Comparison of ENCODE assay signal across 12 cellular contexts in the genomic region with DNA sequence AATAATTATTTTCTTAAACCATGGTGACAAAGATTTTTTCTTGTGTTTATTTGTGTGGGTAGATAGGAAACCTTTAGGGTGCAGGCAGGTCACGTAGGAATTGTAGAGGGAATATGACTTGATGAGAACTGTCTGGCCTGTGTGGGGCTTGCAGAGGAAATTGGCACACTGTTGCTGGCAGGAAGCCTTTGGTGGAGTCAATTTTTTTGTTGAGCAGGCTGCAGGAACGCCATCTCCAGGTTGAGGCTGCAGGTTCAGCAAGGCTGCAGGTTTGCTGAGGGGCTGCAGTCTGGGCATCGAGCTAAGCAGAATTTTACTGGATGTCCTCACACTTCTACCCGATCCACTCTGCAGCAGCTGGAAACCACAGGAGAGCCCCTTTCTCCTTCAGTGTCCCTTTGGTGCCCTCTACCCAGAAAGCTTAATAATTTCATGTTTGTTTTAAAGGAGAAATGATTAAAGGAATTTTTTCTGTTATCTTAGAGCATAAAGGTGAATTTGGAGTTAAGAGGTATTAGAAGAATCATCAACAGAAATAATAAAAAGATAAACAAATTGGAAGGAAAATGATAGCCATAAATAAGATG. TPM values are rescaled to one million over a fixed set of nuclear protein-coding genes. Genes with fewer than 3 reads are reported as not detected.
DNase-seq lines count a peak whose midpoint lies in the region; ATAC-seq, FAIRE-seq and TF ChIP-seq lines count a peak whose summit lies in the region.
"Had no signal": no experiment of that assay in that cellular context is flagged by ENCODE, and none has a peak within 500 bp of the region (broad histone marks: within the 10 kb centered on the region; RNA-seq: fewer than 3 reads in every experiment).

No MANE protein-coding gene starts in this region.

- TF ChIP-seq EP300 in transverse colon (IDR thresholded peaks at IDR 0.05; ENCODE audit: low read depth) = no peak

- H3K27ac ChIP-seq in transverse colon = no peak overlapping the region
- H3K27ac ChIP-seq: neural progenitor cell had no signal

- no peaks in the 10 kb centered on the region for H3K27me3 ChIP-seq in transverse colon
- H3K27me3 ChIP-seq: neural progenitor cell had no signal

- no peak for TF ChIP-seq CTCF in astrocyte of the cerebellum (IDR thresholded peaks at IDR 0.05; ENCODE audit: low read depth, low read length, missing control alignments)
- TF ChIP-seq CTCF in transverse colon (IDR thresholded peaks at IDR 0.05) = no peak

- peak; percentile 78 for FAIRE-seq in H54 (lab: Jason Lieb, UNC)

- no peaks in the 10 kb centered on the region for H3K36me3 ChIP-seq in transverse colon
- H3K36me3 ChIP-seq: neural progenitor cell had no signal

- 49 to 60% methylated on average over 1 to 4 of the region's 4 CpGs for WGBS in transverse colon (ENCODE audit: low coverage in 1 of 2), 2 donors

- H3K4me1 ChIP-seq in transverse colon = peaks cover 0 to 17% (median 0%) of the 10 kb centered on the region in 4 donors
- H3K4me1 ChIP-seq: neural progenitor cell had no signal

- TF ChIP-seq POLR2A in H54 (IDR thresholded peaks at IDR 0.05; ENCODE audit: low read depth, low read length) = no peak
- no peak for TF ChIP-seq POLR2A in transverse colon (IDR thresholded peaks at IDR 0.05)

- intact Hi-C loops in left cardiac atrium (cut with DNase I) (no loop called here), transverse colon (cut with DNase I; ENCODE audit: low total_unique reads) (no loop called here)

- in situ Hi-C loops in astrocyte of the cerebellum (cut with HindIII; ENCODE audit: low sequenced_read_pairs) = no loop called here
- in situ Hi-C loops in transverse colon (cut with MboI; ENCODE audit: low pct_ligation_motif_present in 1 of 4, low pct_unique_long_range_greater_than_20kb in 1 of 4, low sequenced_read_pairs in 3 of 4) = no loop called here

- DNase-seq in AG08395 (ENCODE audit: low spot score) (peak; percentile 25), H54 (ENCODE audit: insufficient read length, low spot score) (no peak), astrocyte of the cerebellum (ENCODE audit: low read depth) (peak; percentile 12), left cardiac atrium (peak; percentile 38), T-helper 1 cell (no peak), transverse colon (no peak), NCI-H2196 treated with DMSO at 0.1 percent for 48 hours (lab: John Stamatoyannopoulos, UW; ENCODE audit: unreplicated experiment) (no peak)
- no peak for DNase-seq in stimulated activated CD8-positive, alpha-beta memory T cell treated with anti-CD3 and anti-CD28 coated beads, Interleukin-4, amount 100 ng/mL, for 48 hours
- DNase-seq: activated CD4-positive, alpha-beta T cell treated with anti-CD3 and anti-CD28 coated beads, Interleukin-2, amount 50 U/mL, for 4 hours; DMS79 treated with DMSO at 0.1 percent for 48 hours; PC-3 had no signal

- H3K9me3 ChIP-seq in transverse colon = peaks cover 7 to 11% of the 10 kb centered on the region in 2 donors

- H3K4me3 ChIP-seq in astrocyte of the cerebellum (ENCODE audit: low read depth, low read length) (no peak overlapping the region), transverse colon (no peak overlapping the region)
- H3K4me3 ChIP-seq: neural progenitor cell had no signal

- peak; percentile 30 to 75 for ATAC-seq in left cardiac atrium
- ATAC-seq: PC-3 had no signal

RNA-seq across cellular contexts. Expression of a gene that starts 37.0 kb away (rescaled TPM):
- total RNA-seq in left cardiac atrium (1 to 10 TPM; 6.6 to 6.9 TPM), transverse colon (10 to 100 TPM; 27.2 to 58.0 (median 38.0) TPM)

Comparison
In these comparisons a context has a peak if more than half of its experiments do, and no peak if none do; other contexts are left out.
1. DNase-seq: peak in AG08395 (single experiment), astrocyte of the cerebellum (single experiment) and left cardiac atrium (single experiment); none in H54 (single experiment), stimulated activated CD8-positive, alpha-beta memory T cell treated with anti-CD3 and anti-CD28 coated beads, Interleukin-4, amount 100 ng/mL, for 48 hours (single experiment), T-helper 1 cell (0 of 5), transverse colon (single experiment) and NCI-H2196 treated with DMSO at 0.1 percent for 48 hours (single experiment).